ENCODE assay signal across 1 cellular context in genomic region chr3:184336484-184337230, GRCh38.
TF ChIP-seq lines count a peak whose summit lies in the region.

No MANE protein-coding gene starts in this region.

TF ChIP-seq in HepG2, 621 proteins besides CTCF, POLR2A, EP300 and RAD21 (continued from another document):
- TF ChIP-seq ZNF687 (CRISPR knock-in tag; IDR thresholded peaks at IDR 0.05) (peak; percentile 66), ZNF777 (CRISPR knock-in tag; IDR thresholded peaks at IDR 0.05) (0 out of 2 replicates have a peak, but pooled peaks have one; percentile 31), SRSF9 (IDR thresholded peaks at IDR 0.05; ENCODE audit: borderline replicate concordance, insufficient read depth, low read depth, low read length, poor library complexity, severe bottlenecking) (no peak), MXD3 (CRISPR knock-in tag; IDR thresholded peaks at IDR 0.05) (0 out of 2 replicates have a peak, but pooled peaks have one; percentile 24), THAP11 (CRISPR knock-in tag; IDR thresholded peaks at IDR 0.05) (peak; percentile 97), GFI1 (CRISPR knock-in tag; IDR thresholded peaks at IDR 0.05; ENCODE audit: borderline replicate concordance) (peak; percentile 94), ZNF816 (CRISPR knock-in tag; IDR thresholded peaks at IDR 0.05; ENCODE audit: borderline replicate concordance) (0 out of 2 replicates have a peak, but pooled peaks have one; percentile 25), ZNF484 (CRISPR knock-in tag; IDR thresholded peaks at IDR 0.05; ENCODE audit: borderline replicate concordance, low read depth) (no peak), GABPB1 (CRISPR knock-in tag; IDR thresholded peaks at IDR 0.05) (peak; percentile 72), DRAP1 (CRISPR knock-in tag; IDR thresholded peaks at IDR 0.05) (no peak), ETV5 (CRISPR knock-in tag; IDR thresholded peaks at IDR 0.05; ENCODE audit: borderline replicate concordance) (no peak), THAP9 (CRISPR knock-in tag; IDR thresholded peaks at IDR 0.05; ENCODE audit: borderline replicate concordance) (0 out of 2 replicates have a peak, but pooled peaks have one; percentile 19), HCFC1 (IDR thresholded peaks at IDR 0.05; ENCODE audit: low read depth, low read length) (peak; percentile 60; the same call in 1 of the 2 replicates), POGK (CRISPR knock-in tag; conservative IDR thresholded peaks at IDR 0.05) (no peak), ZNF143 (CRISPR knock-in tag; IDR thresholded peaks at IDR 0.05) (peak; percentile 89), ZFY (CRISPR knock-in tag; IDR thresholded peaks at IDR 0.05) (peak; percentile 83), MAZ (IDR thresholded peaks at IDR 0.05; ENCODE audit: borderline replicate concordance, low read depth, low read length) (no peak), MAZ (CRISPR knock-in tag; IDR thresholded peaks at IDR 0.05; ENCODE audit: low read depth) (no peak), NFE2L2 (IDR thresholded peaks at IDR 0.05; ENCODE audit: low read length) (no peak), PITX1 (CRISPR knock-in tag; IDR thresholded peaks at IDR 0.05) (0 out of 2 replicates have a peak, but pooled peaks have one; percentile 5), DNMT3B (CRISPR knock-in tag; conservative IDR thresholded peaks at IDR 0.05) (no peak), HDAC1 (CRISPR knock-in tag; IDR thresholded peaks at IDR 0.05) (peak; percentile 20; the same call in 1 of the 2 replicates), ZNF619 (CRISPR knock-in tag; IDR thresholded peaks at IDR 0.05) (0 out of 2 replicates have a peak, but pooled peaks have one; percentile 25), EHMT2 (IDR thresholded peaks at IDR 0.05; ENCODE audit: borderline replicate concordance, low read depth, low read length) (no peak), SYNCRIP (IDR thresholded peaks at IDR 0.05; ENCODE audit: insufficient read depth, low read depth, low read length) (no peak), CHCHD3 (CRISPR knock-in tag; IDR thresholded peaks at IDR 0.05) (no peak), ZFX (CRISPR knock-in tag; IDR thresholded peaks at IDR 0.05; ENCODE audit: low read depth) (peak; percentile 88), SMARCE1 (IDR thresholded peaks at IDR 0.05; ENCODE audit: borderline replicate concordance) (no peak), GABPA (IDR thresholded peaks at IDR 0.05; ENCODE audit: low read depth, low read length) (no peak), GABPA (CRISPR knock-in tag; IDR thresholded peaks at IDR 0.05; ENCODE audit: low read depth) (peak; percentile 82), TFE3 (CRISPR knock-in tag; IDR thresholded peaks at IDR 0.05) (0 out of 2 replicates have a peak, but pooled peaks have one; percentile 13), DMAP1 (CRISPR knock-in tag; IDR thresholded peaks at IDR 0.05) (0 out of 2 replicates have a peak, but pooled peaks have one; percentile 49), ZNF773 (CRISPR knock-in tag; IDR thresholded peaks at IDR 0.05; ENCODE audit: borderline replicate concordance) (0 out of 2 replicates have a peak, but pooled peaks have one; percentile 31), ZBTB7A (CRISPR knock-in tag; IDR thresholded peaks at IDR 0.05) (no peak), KMT2B (CRISPR knock-in tag; IDR thresholded peaks at IDR 0.05) (0 out of 2 replicates have a peak, but pooled peaks have one; percentile 2), MEF2D (CRISPR knock-in tag; IDR thresholded peaks at IDR 0.05) (0 out of 2 replicates have a peak, but pooled peaks have one; percentile 18), NONO (IDR thresholded peaks at IDR 0.05) (no peak), NONO (CRISPR knock-in tag; conservative IDR thresholded peaks at IDR 0.05) (peak; percentile 26; the same call in 1 of the 2 replicates), CCDC6 (CRISPR knock-in tag; IDR thresholded peaks at IDR 0.05) (no peak), ZNF430 (CRISPR knock-in tag; IDR thresholded peaks at IDR 0.05) (0 out of 2 replicates have a peak, but pooled peaks have one; percentile 16), ZNF558 (CRISPR knock-in tag; IDR thresholded peaks at IDR 0.05; ENCODE audit: borderline replicate concordance) (no peak), ZBTB26 (CRISPR knock-in tag; IDR thresholded peaks at IDR 0.05; ENCODE audit: borderline replicate concordance) (0 out of 2 replicates have a peak, but pooled peaks have one; percentile 6)
